ENCODE assay signal across 26 cellular contexts in genomic region chrX:31186693-31187338, GRCh38.
"Had no signal": no experiment of that assay in that cellular context is flagged by ENCODE, and none has a peak within 500 bp of the region (broad histone marks: within the 10 kb centered on the region; RNA-seq: fewer than 3 reads in every experiment).

No MANE protein-coding gene starts in this region.

- H3K4me1 ChIP-seq: adrenal gland, esophagus squamous epithelium, foreskin keratinocyte had no signal

- H3K27ac ChIP-seq: brain microvascular endothelial cell, esophagus squamous epithelium, foreskin keratinocyte, gastrocnemius medialis had no signal

- ATAC-seq: activated CD4-positive, alpha-beta T cell treated with anti-CD3 and anti-CD28 coated beads for 36 hours; activated CD8-positive, alpha-beta memory T cell treated with anti-CD3 and anti-CD28 coated beads, Interleukin-2, amount 10 ng/mL, durations not matched to agents 7 days and 5 days; activated CD8-positive, alpha-beta T cell treated with anti-CD3 and anti-CD28 coated beads, Interleukin-2, amount 10 ng/mL, durations not matched to agents 7 days and 5 days; activated naive CD8-positive, alpha-beta T cell treated with anti-CD3 and anti-CD28 coated beads, Interleukin-2, amount 50 U/mL, for 24 hours; effector memory CD8-positive, alpha-beta T cell; foreskin keratinocyte; gastrocnemius medialis had no signal

- H3K36me3 ChIP-seq: adrenal gland, brain microvascular endothelial cell, esophagus squamous epithelium, gastrocnemius medialis had no signal

- H3K4me3 ChIP-seq: adrenal gland, esophagus squamous epithelium, gastrocnemius medialis had no signal

- H3K27me3 ChIP-seq: adrenal gland, brain microvascular endothelial cell, esophagus squamous epithelium, foreskin keratinocyte, gastrocnemius medialis had no signal

- DNase-seq: activated CD4-positive, alpha-beta memory T cell treated with anti-CD3 and anti-CD28 coated beads for 36 hours; activated CD4-positive, alpha-beta T cell treated with anti-CD3 and anti-CD28 coated beads for 36 hours; activated CD4-positive, alpha-beta T cell treated with anti-CD3 and anti-CD28 coated beads, Interleukin-2, amount 10 ng/mL, durations not matched to agents 24 days and 14 days; activated CD4-positive, CD25-positive, alpha-beta regulatory T cell; activated CD4-positive, CD25-positive, alpha-beta regulatory T cell treated with anti-CD3 and anti-CD28 coated beads, Interleukin-2, amount 50 U/mL, for 72 hours; activated CD8-positive, alpha-beta memory T cell treated with anti-CD3 and anti-CD28 coated beads, Interleukin-2, amount 10 ng/mL, durations not matched to agents 7 days and 5 days; activated CD8-positive, alpha-beta memory T cell treated with anti-CD3 and anti-CD28 coated beads, Interleukin-2, amount 50 U/mL, for 4 hours; activated CD8-positive, alpha-beta T cell treated with anti-CD3 and anti-CD28 coated beads, Interleukin-2, amount 10 ng/mL, durations not matched to agents 7 days and 5 days; activated effector memory CD4-positive, alpha-beta T cell treated with anti-CD3 and anti-CD28 coated beads, Interleukin-2, amount 50 U/mL, for 16 hours; activated naive CD4-positive, alpha-beta T cell treated with anti-CD3 and anti-CD28 coated beads for 36 hours; activated naive CD8-positive, alpha-beta T cell treated with anti-CD3 and anti-CD28 coated beads for 36 hours; activated naive CD8-positive, alpha-beta T cell treated with anti-CD3 and anti-CD28 coated beads, Interleukin-2, amount 50 U/mL, for 24 hours; activated T-cell treated with anti-CD3 and anti-CD28 coated beads, Interleukin-2, amount 50 U/mL, for 1 hour; activated T-cell treated with anti-CD3 and anti-CD28 coated beads, Interleukin-2, amount 50 U/mL, for 48 hours; brain microvascular endothelial cell; caudate nucleus; cortex of kidney; dermis blood vessel endothelial cell; effector CD4-positive, alpha-beta T cell; effector memory CD8-positive, alpha-beta T cell; esophagus squamous epithelium; foreskin keratinocyte; gastrocnemius medialis; glutamatergic neuron; T-helper 2 cell had no signal

- H3K9me3 ChIP-seq: adrenal gland, esophagus squamous epithelium, gastrocnemius medialis had no signal
